Comparison of ENCODE assay signal across 21 cellular contexts in the genomic region with DNA sequence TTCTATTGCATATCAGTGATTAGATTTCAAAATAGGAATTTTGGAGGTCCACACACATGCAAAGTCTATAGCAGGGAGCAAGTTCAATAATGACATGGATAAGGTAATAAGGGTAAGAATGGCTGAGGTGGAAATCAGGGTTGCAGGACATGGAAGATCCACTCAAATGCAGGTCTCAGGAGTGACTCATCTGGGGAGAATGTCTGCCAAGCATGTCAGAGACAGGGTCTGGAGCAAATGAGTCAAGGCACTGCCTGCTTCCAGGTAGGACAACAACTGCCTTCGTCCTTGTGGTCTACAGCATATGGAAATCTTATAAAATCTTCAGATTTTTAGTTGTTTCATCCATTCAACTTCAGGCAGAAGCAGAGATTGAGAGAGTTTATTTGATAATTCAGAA.
DNase-seq lines count a peak whose midpoint lies in the region; ATAC-seq and TF ChIP-seq lines count a peak whose summit lies in the region.
"Had no signal": no experiment of that assay in that cellular context is flagged by ENCODE, and none has a peak within 500 bp of the region (broad histone marks: within the 10 kb centered on the region; RNA-seq: fewer than 3 reads in every experiment).

No MANE protein-coding gene starts in this region.

- H3K4me1 Mint-ChIP-seq in chondrocyte (ENCODE audit: low read depth), result peaks cover 32% of the 10 kb centered on the region
- H3K4me1 Mint-ChIP-seq: CD8-positive, alpha-beta memory T cell; naive B cell; stimulated activated naive B cell treated with anti-CD40 and anti-IgM and Interleukin-4, amounts not matched to agents 10 μg/mL and 1 μg/mL and 100 μg/mL, for 72 hours had no signal

- no peak for TF ChIP-seq CTCF in chondrocyte (IDR thresholded peaks at IDR 0.05)
- no peak for TF ChIP-seq CTCF in kidney epithelial cell (IDR thresholded peaks at IDR 0.05; ENCODE audit: insufficient read depth, low read length, poor library complexity, severe bottlenecking)

- H3K9me3 ChIP-seq in NT2/D1 (ENCODE audit: insufficient read depth, low read length), result no peaks in the 10 kb centered on the region

- no peak overlapping the region for H3K4me3 Mint-ChIP-seq in chondrocyte (ENCODE audit: unreplicated experiment)
- H3K4me3 Mint-ChIP-seq: CD8-positive, alpha-beta memory T cell; naive B cell; stimulated activated naive B cell treated with anti-CD40 and anti-IgM and Interleukin-4, amounts not matched to agents 10 μg/mL and 1 μg/mL and 100 μg/mL, for 72 hours; type B pancreatic cell had no signal

- no peaks in the 10 kb centered on the region for H3K36me3 Mint-ChIP-seq in chondrocyte (ENCODE audit: low read depth)
- H3K36me3 Mint-ChIP-seq: CD8-positive, alpha-beta memory T cell; naive B cell; stimulated activated naive B cell treated with anti-CD40 and anti-IgM and Interleukin-4, amounts not matched to agents 10 μg/mL and 1 μg/mL and 100 μg/mL, for 72 hours; type B pancreatic cell had no signal

- H3K4me3 ChIP-seq in NT2/D1 (ENCODE audit: insufficient read length, low read depth), result no peak overlapping the region
- H3K4me3 ChIP-seq in kidney epithelial cell (ENCODE audit: low read depth, low read length), result no peak overlapping the region
- H3K4me3 ChIP-seq: GM12878, spleen had no signal

- H3K4me1 ChIP-seq in NT2/D1 (ENCODE audit: insufficient read depth, insufficient read length), result no peaks in the 10 kb centered on the region
- H3K4me1 ChIP-seq: spleen had no signal

- H3K27me3 ChIP-seq in NT2/D1 (ENCODE audit: insufficient read depth, insufficient read length), result no peaks in the 10 kb centered on the region
- H3K27me3 ChIP-seq in kidney epithelial cell (ENCODE audit: control insufficient read depth, insufficient read depth, low read length), result no peaks in the 10 kb centered on the region
- H3K27me3 ChIP-seq: spleen had no signal

- ATAC-seq in GM18861 (IDR thresholded peaks at IDR 0.05; ENCODE audit: unreplicated experiment), result no peak
- ATAC-seq: GM12878; left colon; stimulated activated naive B cell treated with anti-CD40 and anti-IgM and Interleukin-4, amounts not matched to agents 10 μg/mL and 1 μg/mL and 100 μg/mL, for 72 hours had no signal

- peak; percentile 39 for DNase-seq in Caki2 (ENCODE audit: low read depth)
- peak; percentile 13 for DNase-seq in NT2/D1 (ENCODE audit: low read depth, low spot score)
- DNase-seq in chondrocyte (ENCODE audit: low spot score), result no peak
- peak; percentile 88 for DNase-seq in kidney epithelial cell (ENCODE audit: low read depth)
- no peak for DNase-seq in NCI-H446 (lab: John Stamatoyannopoulos, UW)
- DNase-seq in inferior parietal cortex (ENCODE audit: extremely low spot score), result no peak
- no peak for DNase-seq in COLO668 (lab: John Stamatoyannopoulos, UW; ENCODE audit: unreplicated experiment)
- DNase-seq: activated T-cell treated with anti-CD3 and anti-CD28 coated beads, Interleukin-2, amount 50 U/mL, for 48 hours; CD8-positive, alpha-beta memory T cell; head of caudate nucleus; left colon; naive B cell; NCI-H1417 treated with DMSO at 0.1 percent for 48 hours; NCI-H2227 treated with DMSO at 0.1 percent for 48 hours; spleen; stimulated activated naive B cell treated with anti-CD40 and anti-IgM and Interleukin-4, amounts not matched to agents 10 μg/mL and 1 μg/mL and 100 μg/mL, for 72 hours had no signal

- H3K36me3 ChIP-seq in NT2/D1 (ENCODE audit: insufficient read depth, insufficient read length, low read length) (no peaks in the 10 kb centered on the region), kidney epithelial cell (ENCODE audit: control insufficient read depth, insufficient read depth, low read length) (no peaks in the 10 kb centered on the region)
- H3K36me3 ChIP-seq: spleen had no signal

- in situ Hi-C loops in Caki2 (cut with HindIII; ENCODE audit: low pct_unique_long_range_greater_than_20kb, low sequenced_read_pairs), result no loop called here

- H3K9me3 Mint-ChIP-seq in chondrocyte (ENCODE audit: low read depth), result no peaks in the 10 kb centered on the region
- H3K9me3 Mint-ChIP-seq: type B pancreatic cell had no signal

- peak overlapping the region; percentile 28 for H3K27ac Mint-ChIP-seq in chondrocyte (ENCODE audit: unreplicated experiment)
- H3K27ac Mint-ChIP-seq: naive B cell; progenitor cell of endocrine pancreas; stimulated activated naive B cell treated with anti-CD40 and anti-IgM and Interleukin-4, amounts not matched to agents 10 μg/mL and 1 μg/mL and 100 μg/mL, for 72 hours; type B pancreatic cell had no signal

- H3K9ac ChIP-seq in NT2/D1 (ENCODE audit: insufficient read length, low read depth), result no peak overlapping the region
- H3K9ac ChIP-seq: KMS-11 had no signal

- H3K27me3 Mint-ChIP-seq in chondrocyte (ENCODE audit: low read depth), result no peaks in the 10 kb centered on the region
- H3K27me3 Mint-ChIP-seq: CD8-positive, alpha-beta memory T cell; naive B cell; stimulated activated naive B cell treated with anti-CD40 and anti-IgM and Interleukin-4, amounts not matched to agents 10 μg/mL and 1 μg/mL and 100 μg/mL, for 72 hours; type B pancreatic cell had no signal

Comparison
In these comparisons a context has a peak if more than half of its experiments do, and no peak if none do; other contexts are left out.
1. DNase-seq: peak in Caki2 (single experiment), NT2/D1 (single experiment) and kidney epithelial cell (single experiment); none in chondrocyte (single experiment), NCI-H446 (0 of 2), inferior parietal cortex (single experiment) and COLO668 (single experiment).